10 cellular contexts compared by ENCODE assay signal in genomic region chr22:43262990-43263644, GRCh38.
DNase-seq lines count a peak whose midpoint lies in the region; ATAC-seq and TF ChIP-seq lines count a peak whose summit lies in the region.
"Had no signal": no experiment of that assay in that cellular context is flagged by ENCODE, and none has a peak within 500 bp of the region (broad histone marks: within the 10 kb centered on the region; RNA-seq: fewer than 3 reads in every experiment).

No MANE protein-coding gene starts in this region.

- H3K27me3 ChIP-seq in right atrium auricular region: no peaks in the 10 kb centered on the region
- no peaks in the 10 kb centered on the region for H3K27me3 ChIP-seq in hepatocyte
- H3K27me3 ChIP-seq in transverse colon: peaks cover 31% of the 10 kb centered on the region
- H3K27me3 ChIP-seq in neuronal stem cell (ENCODE audit: control insufficient read depth in 3 of 3, insufficient read depth in 3 of 3, low read depth in 1 of 3, low read length in 3 of 3): peaks cover 0 to 88% (median 0%) of the 10 kb centered on the region in 3 experiments
- H3K27me3 ChIP-seq: SJSA1 had no signal

- TF ChIP-seq POLR2A in transverse colon (IDR thresholded peaks at IDR 0.05): no peak

- H3K4ac ChIP-seq in neuronal stem cell (ENCODE audit: low read length): no peak overlapping the region

- no peaks in the 10 kb centered on the region for H3K36me3 Mint-ChIP-seq in activated CD8-positive, alpha-beta T cell treated with anti-CD3 and anti-CD28 coated beads, Interleukin-2, amount 10 ng/mL, durations not matched to agents 7 days and 5 days (ENCODE audit: low read depth)

- no peaks in the 10 kb centered on the region for H3K79me2 ChIP-seq in hepatocyte

- H2BK120ac ChIP-seq in neuronal stem cell (ENCODE audit: low read depth, low read length): no peak overlapping the region

- in situ Hi-C loops in transverse colon (cut with MboI; ENCODE audit: low pct_ligation_motif_present in 1 of 4, low pct_unique_long_range_greater_than_20kb in 1 of 4, low sequenced_read_pairs in 3 of 4): no loop called here

- no peaks in the 10 kb centered on the region for H4K20me1 ChIP-seq in hepatocyte (ENCODE audit: insufficient read depth, poor library complexity, severe bottlenecking)

- intact Hi-C loops in left cardiac atrium (cut with DNase I): no loop called here
- intact Hi-C loops in transverse colon (cut with DNase I; ENCODE audit: low total_unique reads): loop anchor here (5.0 kb wide), 1 partner anchor 1834 kb away; no protein-coding TSS in a partner anchor

- H3K9me3 Mint-ChIP-seq in activated CD8-positive, alpha-beta T cell treated with anti-CD3 and anti-CD28 coated beads, Interleukin-2, amount 10 ng/mL, durations not matched to agents 7 days and 5 days (ENCODE audit: insufficient read depth): no peaks in the 10 kb centered on the region

- H3K9ac ChIP-seq in neuronal stem cell (ENCODE audit: low read depth, low read length, poor library complexity): no peak overlapping the region

- H3K4me3 ChIP-seq in right atrium auricular region: no peak overlapping the region
- H3K4me3 ChIP-seq in hepatocyte: no peak overlapping the region
- no peak overlapping the region for H3K4me3 ChIP-seq in transverse colon
- H3K4me3 ChIP-seq in neuronal stem cell (ENCODE audit: low read length in 2 of 2): no peak overlapping the region
- H3K4me3 ChIP-seq: SJSA1 had no signal

- DNase-seq in left cardiac atrium: peak; percentile 40
- no peak for DNase-seq in right atrium auricular region (ENCODE audit: low spot score)
- DNase-seq in activated CD8-positive, alpha-beta T cell treated with anti-CD3 and anti-CD28 coated beads, Interleukin-2, amount 10 ng/mL, durations not matched to agents 7 days and 5 days: peak; percentile 79
- peak; percentile 31 for DNase-seq in hepatocyte (ENCODE audit: low spot score)
- DNase-seq in transverse colon: peak; percentile 33
- DNase-seq in neuronal stem cell (ENCODE audit: low spot score): no peak
- no peak for DNase-seq in medulla oblongata (ENCODE audit: extremely low spot score)

- 56% methylated on average over 19 of the region's 19 CpGs for WGBS in hepatocyte (ENCODE audit: low lambda C conversion rate, missing lambda C conversion rate)
- WGBS in transverse colon (ENCODE audit: low coverage in 1 of 2), 2 donors: 10 to 40% methylated on average over 5 to 19 of the region's 19 CpGs
- WGBS in neuronal stem cell (ENCODE audit: extremely low coverage in 2 of 2, insufficient read length in 2 of 2, insufficient replicate concordance in 1 of 2), 2 donors: no CpG with 5 or more reads among the region's 19 CpGs

- H3K4me1 ChIP-seq in right atrium auricular region (peaks cover 0 to 13% of the 10 kb centered on the region in 2 donors), hepatocyte (ENCODE audit: insufficient read depth) (peaks cover 17% of the 10 kb centered on the region), transverse colon (peaks cover 4 to 20% (median 10%) of the 10 kb centered on the region in 4 donors), neuronal stem cell (ENCODE audit: control insufficient read depth in 2 of 2, insufficient read depth in 1 of 2, low read depth in 1 of 2, low read length in 2 of 2) (peaks cover 0 to 10% of the 10 kb centered on the region in 2 donors)

- ATAC-seq in left cardiac atrium (peak; percentile 32 to 68), HG02763 (IDR thresholded peaks at IDR 0.05; ENCODE audit: unreplicated experiment) (no peak)
- ATAC-seq in activated CD8-positive, alpha-beta T cell treated with anti-CD3 and anti-CD28 coated beads, Interleukin-2, amount 10 ng/mL, durations not matched to agents 7 days and 5 days: peak; percentile 76

- H3K9me3 ChIP-seq in right atrium auricular region (no peaks in the 10 kb centered on the region), hepatocyte (ENCODE audit: low read depth) (no peaks in the 10 kb centered on the region), transverse colon (no peaks in the 10 kb centered on the region), neuronal stem cell (replicated peaks in 1 of 2; ENCODE audit: control insufficient read depth in 2 of 2, insufficient read depth in 1 of 2, low read depth in 1 of 2, low read length in 2 of 2) (peaks cover 0 to 4% of the 10 kb centered on the region in 2 donors)
- H3K9me3 ChIP-seq: SJSA1 had no signal

- peaks cover 37% of the 10 kb centered on the region for H3K4me1 Mint-ChIP-seq in activated CD8-positive, alpha-beta T cell treated with anti-CD3 and anti-CD28 coated beads, Interleukin-2, amount 10 ng/mL, durations not matched to agents 7 days and 5 days (ENCODE audit: low read depth)

- H2BK15ac ChIP-seq in neuronal stem cell (ENCODE audit: low read length): no peak overlapping the region

- H2BK12ac ChIP-seq in neuronal stem cell (ENCODE audit: low read length): no peak overlapping the region

- TF ChIP-seq CTCF in right atrium auricular region (IDR thresholded peaks at IDR 0.05): no peak
- TF ChIP-seq CTCF in hepatocyte (IDR thresholded peaks at IDR 0.05; ENCODE audit: poor library complexity): no peak
- TF ChIP-seq CTCF in transverse colon (IDR thresholded peaks at IDR 0.05): no peak

- no peak for TF ChIP-seq EP300 in transverse colon (IDR thresholded peaks at IDR 0.05; ENCODE audit: low read depth)

- H3K4me2 ChIP-seq in hepatocyte (peak overlapping the region; percentile 55), neuronal stem cell (ENCODE audit: insufficient read depth, low read length, poor library complexity, severe bottlenecking) (no peak overlapping the region)

- H3K9me2 ChIP-seq in hepatocyte (replicated peaks; ENCODE audit: insufficient read depth): no peaks in the 10 kb centered on the region

- H2BK5ac ChIP-seq in neuronal stem cell (ENCODE audit: low read length): no peak overlapping the region

- H3K27ac ChIP-seq in right atrium auricular region (no peak overlapping the region), hepatocyte (no peak overlapping the region), transverse colon (peak overlapping the region; percentile 31 to 51 (median 41)), neuronal stem cell (replicated peaks; ENCODE audit: low read length) (no peak overlapping the region)
- H3K27ac ChIP-seq: C4-2B, SJSA1 had no signal

- H3K4me3 Mint-ChIP-seq in activated CD8-positive, alpha-beta T cell treated with anti-CD3 and anti-CD28 coated beads, Interleukin-2, amount 10 ng/mL, durations not matched to agents 7 days and 5 days: peak overlapping the region; percentile 72

- H3K14ac ChIP-seq in neuronal stem cell (ENCODE audit: low read length): no peak overlapping the region

- no peak overlapping the region for H3K18ac ChIP-seq in neuronal stem cell (ENCODE audit: low read length)

- peak overlapping the region; percentile 93 for H3K27ac Mint-ChIP-seq in activated CD8-positive, alpha-beta T cell treated with anti-CD3 and anti-CD28 coated beads, Interleukin-2, amount 10 ng/mL, durations not matched to agents 7 days and 5 days

- H3K36me3 ChIP-seq in right atrium auricular region (no peaks in the 10 kb centered on the region), hepatocyte (replicated peaks; ENCODE audit: insufficient read depth, low read depth) (no peaks in the 10 kb centered on the region), transverse colon (no peaks in the 10 kb centered on the region), neuronal stem cell (replicated peaks in 1 of 2; ENCODE audit: control insufficient read depth in 2 of 2, insufficient read depth in 2 of 2, low read length in 2 of 2) (peaks cover 0 to 20% of the 10 kb centered on the region in 2 donors)
- H3K36me3 ChIP-seq: SJSA1 had no signal

- H3K27me3 Mint-ChIP-seq in activated CD8-positive, alpha-beta T cell treated with anti-CD3 and anti-CD28 coated beads, Interleukin-2, amount 10 ng/mL, durations not matched to agents 7 days and 5 days (ENCODE audit: low read depth): peaks cover 3% of the 10 kb centered on the region

- POLR2A ChIA-PET in activated CD8-positive, alpha-beta T cell treated with anti-CD3 and anti-CD28 coated beads, Interleukin-2, amount 10 ng/mL, durations not matched to agents 7 days and 5 days (lab: Charles Lee): interaction anchor here (0.5 to 2.9 kb wide), 4 partner anchors 10 to 1470 kb away, joined by 3 to 11 read pairs (median 3); no protein-coding TSS in a partner anchor

- H2AFZ ChIP-seq in hepatocyte (no peak overlapping the region), neuronal stem cell (ENCODE audit: low read length) (no peak overlapping the region)

- CTCF ChIA-PET in activated CD8-positive, alpha-beta T cell treated with anti-CD3 and anti-CD28 coated beads, Interleukin-2, amount 10 ng/mL, durations not matched to agents 7 days and 5 days (lab: Charles Lee): interaction anchor here (3.6 to 5.1 kb wide), 3 partner anchors 11 to 83 kb away, joined by 24 to 41 read pairs (median 35); no protein-coding TSS in a partner anchor

- no peak overlapping the region for H4K8ac ChIP-seq in neuronal stem cell (ENCODE audit: low read depth, low read length)

- H2AK5ac ChIP-seq in neuronal stem cell (ENCODE audit: low read depth, low read length): no peak overlapping the region

- no peak overlapping the region for H4K91ac ChIP-seq in neuronal stem cell (ENCODE audit: low read depth, low read length, poor library complexity)

- peaks cover 6% of the 10 kb centered on the region for H3K79me1 ChIP-seq in neuronal stem cell (ENCODE audit: low read depth, low read length)

- no peak overlapping the region for H3K23ac ChIP-seq in neuronal stem cell (ENCODE audit: low read depth, low read length, poor library complexity)

Comparison
In these comparisons a context has a peak if more than half of its experiments do, and no peak if none do; other contexts are left out.
1. DNase-seq: peak in left cardiac atrium (single experiment), activated CD8-positive, alpha-beta T cell treated with anti-CD3 and anti-CD28 coated beads, Interleukin-2, amount 10 ng/mL, durations not matched to agents 7 days and 5 days (single experiment), hepatocyte (single experiment) and transverse colon (single experiment); none in right atrium auricular region (single experiment), neuronal stem cell (single experiment) and medulla oblongata (single experiment).
2. H3K27ac ChIP-seq: peak in transverse colon (4 of 4); none in right atrium auricular region (0 of 2), hepatocyte (single experiment) and neuronal stem cell (single experiment).